ENCODE assay signal across 9 cellular contexts in the genomic region with DNA sequence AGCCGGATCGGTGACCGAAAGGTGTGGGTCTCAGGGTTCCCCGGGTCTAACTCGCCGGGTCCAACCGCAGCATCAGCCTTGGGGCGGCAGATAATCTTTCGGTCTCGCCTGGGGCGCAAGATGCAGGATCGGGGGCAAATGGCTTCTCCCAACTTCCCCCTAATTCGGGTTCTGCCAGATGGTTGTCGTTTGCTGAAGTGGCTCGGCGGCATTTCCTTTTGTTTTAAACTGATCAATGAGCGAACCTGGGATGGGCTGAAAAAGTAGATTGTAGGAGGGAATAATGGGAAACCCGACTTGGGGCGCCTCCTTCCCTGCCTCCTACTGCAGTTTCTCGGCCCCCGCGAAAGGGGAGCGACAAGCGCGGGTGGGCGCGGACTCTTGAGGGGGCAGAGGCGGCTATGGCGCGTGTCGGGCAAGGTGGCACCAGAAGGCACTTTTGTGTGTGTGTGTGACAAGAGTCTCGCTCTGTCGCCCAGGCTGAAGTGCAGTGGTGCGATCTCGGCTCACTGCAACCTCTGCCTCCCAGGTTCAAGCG. TPM values are rescaled to one million over a fixed set of nuclear protein-coding genes. Genes with fewer than 3 reads are reported as not detected.
DNase-seq lines count a peak whose midpoint lies in the region; ATAC-seq and TF ChIP-seq lines count a peak whose summit lies in the region.
"Had no signal": no experiment of that assay in that cellular context is flagged by ENCODE, and none has a peak within 500 bp of the region (broad histone marks: within the 10 kb centered on the region; RNA-seq: fewer than 3 reads in every experiment).

No MANE protein-coding gene starts in this region.

- POLR2A ChIA-PET in CD8-positive, alpha-beta T cell (lab: Charles Lee) = no interaction called here

- H2AFZ ChIP-seq in osteoblast (ENCODE audit: low read length) = peak overlapping the region; percentile 43

- no peaks in the 10 kb centered on the region for H3K36me3 ChIP-seq in CD8-positive, alpha-beta T cell (ENCODE audit: insufficient read depth, low read length)
- no peaks in the 10 kb centered on the region for H3K36me3 ChIP-seq in Peyer's patch
- H3K36me3 ChIP-seq in osteoblast (ENCODE audit: insufficient read depth, low read length) = peaks cover 2% of the 10 kb centered on the region

- CTCF ChIA-PET in CD8-positive, alpha-beta T cell (lab: Charles Lee) = interaction anchor here (1.0 to 8.3 kb wide), 10 partner anchors 9 to 1035 kb away, joined by 3 to 141 read pairs (median 24); no protein-coding TSS in a partner anchor

- H3K27ac Mint-ChIP-seq in CD8-positive, alpha-beta T cell = no peak overlapping the region

- peaks cover 59% of the 10 kb centered on the region for H3K27me3 Mint-ChIP-seq in CD8-positive, alpha-beta T cell (ENCODE audit: low read depth)

- no peak for TF ChIP-seq CTCF in CD8-positive, alpha-beta T cell (IDR thresholded peaks at IDR 0.05)
- TF ChIP-seq CTCF in Peyer's patch (IDR thresholded peaks at IDR 0.05) (no peak), fibroblast of pulmonary artery (IDR thresholded peaks at IDR 0.05; ENCODE audit: low read length, missing control alignments) (no peak), osteoblast (IDR thresholded peaks at IDR 0.05; ENCODE audit: extremely low read depth, low read depth, low read length) (no peak)

- H3K27ac ChIP-seq in CD8-positive, alpha-beta T cell (ENCODE audit: low read depth, low read length) = no peak overlapping the region
- peak overlapping the region in 3 of 4 donors; percentile 65 to 77 (median 76) for H3K27ac ChIP-seq in Peyer's patch
- H3K27ac ChIP-seq in osteoblast (ENCODE audit: low read depth, low read length) = peak overlapping the region; percentile 75

- H4K20me1 ChIP-seq in osteoblast (ENCODE audit: insufficient read depth, low read length) = peaks cover 54% of the 10 kb centered on the region

- H3K27me3 ChIP-seq in CD8-positive, alpha-beta T cell (ENCODE audit: insufficient read depth, low read length) = peaks cover 29% of the 10 kb centered on the region
- peaks cover 0 to 46% of the 10 kb centered on the region in 2 donors for H3K27me3 ChIP-seq in Peyer's patch
- H3K27me3 ChIP-seq in osteoblast (ENCODE audit: insufficient read depth, low read length) = no peaks in the 10 kb centered on the region

- H3K4me2 ChIP-seq in osteoblast (ENCODE audit: insufficient read depth, low read length) = peak overlapping the region; percentile 77

- ATAC-seq in CD8-positive, alpha-beta T cell = no peak
- ATAC-seq in GM21367 (IDR thresholded peaks at IDR 0.05; ENCODE audit: unreplicated experiment) = no peak
- no peak for ATAC-seq in HG03097 (IDR thresholded peaks at IDR 0.05; ENCODE audit: low FRiP score, unreplicated experiment)

- no peak overlapping the region for H3K4me3 ChIP-seq in CD8-positive, alpha-beta T cell (ENCODE audit: low read depth, low read length)
- peak overlapping the region; percentile 35 to 72 (median 47) for H3K4me3 ChIP-seq in Peyer's patch
- peak overlapping the region; percentile 98 for H3K4me3 ChIP-seq in fibroblast of pulmonary artery (replicated peaks; ENCODE audit: low read depth, low read length)
- H3K4me3 ChIP-seq in osteoblast (ENCODE audit: insufficient read depth, low read length) = peak overlapping the region; percentile 93

- no peaks in the 10 kb centered on the region for H3K9me3 Mint-ChIP-seq in CD8-positive, alpha-beta T cell

- H3K4me1 Mint-ChIP-seq in CD8-positive, alpha-beta T cell (ENCODE audit: low read depth) = peaks cover 33% of the 10 kb centered on the region

- DNase-seq in CD8-positive, alpha-beta T cell = no peak
- DNase-seq in Peyer's patch (no peak), fibroblast of pulmonary artery (ENCODE audit: low read depth) (no peak), osteoblast (ENCODE audit: insufficient read length, low spot score, missing footprints) (peak; percentile 77), foreskin melanocyte (no peak), H4 (ENCODE audit: low spot score) (no peak)
- DNase-seq: activated CD4-positive, alpha-beta T cell treated with anti-CD3 and anti-CD28 coated beads, Interleukin-2, amount 50 U/mL, for 1 hour had no signal

- peaks cover 46% of the 10 kb centered on the region for H3K4me1 ChIP-seq in CD8-positive, alpha-beta T cell (ENCODE audit: insufficient read depth, low read length)
- H3K4me1 ChIP-seq in Peyer's patch (peaks cover 0 to 55% (median 16%) of the 10 kb centered on the region in 4 donors), osteoblast (ENCODE audit: insufficient read depth, low read length) (peaks cover 31% of the 10 kb centered on the region)

- intact Hi-C loops in CD8-positive, alpha-beta T cell (cut with DNase I, micrococcal nuclease) = loop anchor here (2.0 to 10.0 kb wide), 5 partner anchors 740 to 1855 kb away; no protein-coding TSS in a partner anchor

- H3K9me3 ChIP-seq in CD8-positive, alpha-beta T cell (ENCODE audit: low read length) = no peaks in the 10 kb centered on the region
- H3K9me3 ChIP-seq in Peyer's patch (no peaks in the 10 kb centered on the region), osteoblast (ENCODE audit: low read depth, low read length) (no peaks in the 10 kb centered on the region)

- no peaks in the 10 kb centered on the region for H3K36me3 Mint-ChIP-seq in CD8-positive, alpha-beta T cell

- H3K79me2 ChIP-seq in osteoblast (ENCODE audit: insufficient read depth, low read length) = peaks cover 79% of the 10 kb centered on the region

- H3K4me3 Mint-ChIP-seq in CD8-positive, alpha-beta T cell = peak overlapping the region; percentile 42

- no peak for TF ChIP-seq POLR2A in Peyer's patch (IDR thresholded peaks at IDR 0.05)

RNA-seq across cellular contexts. Expression of gene PDGFRA, which starts 3.1 kb away (rescaled TPM):
- not detected for total RNA-seq in CD8-positive, alpha-beta T cell
- total RNA-seq in Peyer's patch (100 to 1,000 TPM in 1 of 4 donors, 10 to 100 TPM in 3; 27.5 to 283 (median 60.2) TPM), osteoblast (316 and 373 TPM in 2 replicates)
- total RNA-seq in H4 (2014; rRNA removed; shearing (Covaris generic)) = 7.6 and 13.9 TPM in 2 replicates
